In genomic region chr7:154412105-154412504, GRCh38 we compare ENCODE assay signal across 6 cellular contexts.
"Had no signal": no experiment of that assay in that cellular context is flagged by ENCODE, and none has a peak within 500 bp of the region (broad histone marks: within the 10 kb centered on the region; RNA-seq: fewer than 3 reads in every experiment).

No MANE protein-coding gene starts in this region.

- DNase-seq: IMR-90, KBM-7, KG1 had no signal

- H3K4me3 ChIP-seq: K562 had no signal

- ATAC-seq: K562 had no signal

- H3K27ac ChIP-seq: HL-60 had no signal

- FAIRE-seq: HTR-8/SVneo, K562 had no signal
